25 cellular contexts compared by ENCODE assay signal in genomic region chr1:15414450-15414823, GRCh38. TPM values are rescaled to one million over a fixed set of nuclear protein-coding genes. Genes with fewer than 3 reads are reported as not detected.
A peak's percentile ranks its signal among the peaks of the same experiment; 100 is the strongest.
DNase-seq lines count a peak whose midpoint lies in the region; ATAC-seq and TF ChIP-seq lines count a peak whose summit lies in the region.
"Had no signal": no experiment of that assay in that cellular context is flagged by ENCODE, and none has a peak within 500 bp of the region (broad histone marks: within the 10 kb centered on the region; RNA-seq: fewer than 3 reads in every experiment).

No MANE protein-coding gene starts in this region.

- no peak for ATAC-seq in central memory CD8-positive, alpha-beta T cell (replicated peaks; ENCODE audit: extremely low read depth, poor library complexity, severe bottlenecking)
- ATAC-seq in stimulated activated naive CD8-positive, alpha-beta T cell treated with anti-CD3 and anti-CD28 coated beads, Interleukin-15, amount 100 ng/mL, for 72 hours = no peak
- ATAC-seq in GM21447 (IDR thresholded peaks at IDR 0.05; ENCODE audit: unreplicated experiment) = no peak
- ATAC-seq: activated CD4-positive, CD25-positive, alpha-beta regulatory T cell treated with anti-CD3 and anti-CD28 coated beads, Interleukin-2, amount 50 U/mL, for 24 hours; pancreas; PC-3; stimulated activated naive CD8-positive, alpha-beta T cell treated with anti-CD3 and anti-CD28 coated beads, Interleukin-15, Interleukin-2, amounts not matched to agents 100 U/mL and 50 U/mL, for 24 hours; upper lobe of right lung had no signal

- no peak overlapping the region for H3K27ac ChIP-seq in CD4-positive, alpha-beta memory T cell (ENCODE audit: low read depth, low read length)
- peak overlapping the region; percentile 23 for H3K27ac ChIP-seq in HL-60 (replicated peaks)
- H3K27ac ChIP-seq: SK-N-MC, upper lobe of right lung had no signal

- intact Hi-C loops in CD4-positive, alpha-beta memory T cell (cut with micrococcal nuclease) = no loop called here

- POLR2A ChIA-PET in CD4-positive, alpha-beta memory T cell (lab: Charles Lee; ENCODE audit: partially characterized antibody) = interaction anchor here (1.0 kb wide), 1 partner anchor 18 kb away, joined by 3 read pairs; no protein-coding TSS in a partner anchor

- no peaks in the 10 kb centered on the region for H3K9me3 Mint-ChIP-seq in CD4-positive, alpha-beta memory T cell
- no peaks in the 10 kb centered on the region for H3K9me3 Mint-ChIP-seq in central memory CD8-positive, alpha-beta T cell
- H3K9me3 Mint-ChIP-seq in neural crest cell = no peaks in the 10 kb centered on the region
- no peaks in the 10 kb centered on the region for H3K9me3 Mint-ChIP-seq in stimulated activated naive CD8-positive, alpha-beta T cell treated with anti-CD3 and anti-CD28 coated beads, Interleukin-15, amount 100 ng/mL, for 72 hours

- H3K4me3 ChIP-seq in CD4-positive, alpha-beta memory T cell (ENCODE audit: low read length in 2 of 2) = no peak overlapping the region
- no peak overlapping the region for H3K4me3 ChIP-seq in HL-60 (replicated peaks; ENCODE audit: insufficient read depth, low read length)
- H3K4me3 ChIP-seq: esophagus squamous epithelium, MG63, pancreas, sigmoid colon, SK-N-MC, upper lobe of right lung had no signal

- H3K4me1 ChIP-seq in CD4-positive, alpha-beta memory T cell (ENCODE audit: insufficient read depth, low read length) = peaks cover 79% of the 10 kb centered on the region

- H3K9me3 ChIP-seq in CD4-positive, alpha-beta memory T cell (ENCODE audit: control insufficient read depth in 1 of 2, low read length in 2 of 2) = no peaks in the 10 kb centered on the region
- H3K9me3 ChIP-seq: esophagus squamous epithelium, MG63, pancreas, sigmoid colon, upper lobe of right lung had no signal

- H3K27ac Mint-ChIP-seq in CD4-positive, alpha-beta memory T cell = peak overlapping the region in 6 of 7 donors; percentile 91 to 97 (median 94)
- H3K27ac Mint-ChIP-seq in central memory CD8-positive, alpha-beta T cell (ENCODE audit: low read depth) = peak overlapping the region; percentile 100
- H3K27ac Mint-ChIP-seq in neural crest cell (ENCODE audit: unreplicated experiment) = no peak overlapping the region
- no peak overlapping the region for H3K27ac Mint-ChIP-seq in stimulated activated naive CD8-positive, alpha-beta T cell treated with anti-CD3 and anti-CD28 coated beads, Interleukin-15, amount 100 ng/mL, for 72 hours

- peaks cover 6% of the 10 kb centered on the region for H3K36me3 ChIP-seq in CD4-positive, alpha-beta memory T cell (ENCODE audit: insufficient read depth, low read length)
- H3K36me3 ChIP-seq: pancreas, sigmoid colon, upper lobe of right lung had no signal

- DNase-seq in CD4-positive, alpha-beta memory T cell = no peak
- DNase-seq in HL-60 (ENCODE audit: low read depth in 1 of 2, low spot score in 1 of 2) = no peak
- DNase-seq in central memory CD8-positive, alpha-beta T cell (ENCODE audit: low spot score in 2 of 2) = no peak
- no peak for DNase-seq in neural crest cell (ENCODE audit: low read depth, low spot score)
- no peak for DNase-seq in D341Med (ENCODE audit: low spot score)
- no peak for DNase-seq in stimulated activated naive CD8-positive, alpha-beta T cell treated with anti-CD3 and anti-CD28 coated beads, Interleukin-15, amount 100 ng/mL, for 72 hours
- DNase-seq: activated gamma-delta T cell; anterior cingulate cortex; effector CD4-positive, alpha-beta T cell; esophagus squamous epithelium; HCEC 1CT; MG63; NCI-H774; PC-3; sigmoid colon; stimulated activated CD4-positive, alpha-beta T cell treated with anti-CD3 and anti-CD28 coated beads, Interleukin-1b, Interleukin-23, amount 100 ng/mL, for 48 hours; stimulated activated naive CD8-positive, alpha-beta T cell treated with anti-CD3 and anti-CD28 coated beads, Interleukin-15, Interleukin-2, amounts not matched to agents 100 U/mL and 50 U/mL, for 24 hours; T1000; upper lobe of right lung had no signal

- peak overlapping the region in 2 of 8 donors; percentile 43 to 77 for H3K4me3 Mint-ChIP-seq in CD4-positive, alpha-beta memory T cell
- peak overlapping the region; percentile 97 for H3K4me3 Mint-ChIP-seq in central memory CD8-positive, alpha-beta T cell
- H3K4me3 Mint-ChIP-seq in neural crest cell = peak overlapping the region; percentile 72
- H3K4me3 Mint-ChIP-seq in stimulated activated naive CD8-positive, alpha-beta T cell treated with anti-CD3 and anti-CD28 coated beads, Interleukin-15, amount 100 ng/mL, for 72 hours = no peak overlapping the region

- H3K36me3 Mint-ChIP-seq in CD4-positive, alpha-beta memory T cell = peaks cover 4 to 42% of the 10 kb centered on the region in 2 donors
- H3K36me3 Mint-ChIP-seq in central memory CD8-positive, alpha-beta T cell (ENCODE audit: insufficient read depth) = peaks cover 76% of the 10 kb centered on the region
- peaks cover 6% of the 10 kb centered on the region for H3K36me3 Mint-ChIP-seq in neural crest cell (ENCODE audit: low read depth)

- no peak for TF ChIP-seq CTCF in HL-60 (IDR thresholded peaks at IDR 0.05; ENCODE audit: insufficient read depth, low read length)
- TF ChIP-seq CTCF in neural crest cell (conservative IDR thresholded peaks at IDR 0.05) = no peak

- no peaks in the 10 kb centered on the region for H3K27me3 Mint-ChIP-seq in CD4-positive, alpha-beta memory T cell
- no peaks in the 10 kb centered on the region for H3K27me3 Mint-ChIP-seq in central memory CD8-positive, alpha-beta T cell
- peaks cover 4% of the 10 kb centered on the region for H3K27me3 Mint-ChIP-seq in neural crest cell (ENCODE audit: low read depth)
- peaks cover 1% of the 10 kb centered on the region for H3K27me3 Mint-ChIP-seq in stimulated activated naive CD8-positive, alpha-beta T cell treated with anti-CD3 and anti-CD28 coated beads, Interleukin-15, amount 100 ng/mL, for 72 hours

- peaks cover 45 to 83% (median 63%) of the 10 kb centered on the region in 4 donors for H3K4me1 Mint-ChIP-seq in CD4-positive, alpha-beta memory T cell
- H3K4me1 Mint-ChIP-seq in central memory CD8-positive, alpha-beta T cell = peaks cover 79% of the 10 kb centered on the region
- peaks cover 27% of the 10 kb centered on the region for H3K4me1 Mint-ChIP-seq in neural crest cell
- peaks cover 78% of the 10 kb centered on the region for H3K4me1 Mint-ChIP-seq in stimulated activated naive CD8-positive, alpha-beta T cell treated with anti-CD3 and anti-CD28 coated beads, Interleukin-15, amount 100 ng/mL, for 72 hours

- CTCF ChIA-PET in CD4-positive, alpha-beta memory T cell (lab: Charles Lee; ENCODE audit: partially characterized antibody) = interaction anchor here (1.0 to 1.2 kb wide), 2 partner anchors 10 to 90 kb away, joined by 3 read pairs; no protein-coding TSS in a partner anchor

- no peaks in the 10 kb centered on the region for H3K27me3 ChIP-seq in CD4-positive, alpha-beta memory T cell (ENCODE audit: insufficient read depth, low read length)
- no peaks in the 10 kb centered on the region for H3K27me3 ChIP-seq in HL-60 (ENCODE audit: insufficient read depth, poor library complexity, severe bottlenecking)
- H3K27me3 ChIP-seq: esophagus squamous epithelium, MG63, pancreas, sigmoid colon, upper lobe of right lung had no signal

RNA-seq across cellular contexts. Expression of gene EFHD2, which starts 4.7 kb away (rescaled TPM):
- 10 to 100 TPM; 46.4 to 50.3 TPM for total RNA-seq in CD4-positive, alpha-beta memory T cell
- polyA plus RNA-seq in CD4-positive, alpha-beta memory T cell = 10 to 100 TPM; 58.4 to 66.7 TPM
- 22.4 and 23.0 TPM in 2 replicates for total RNA-seq in neural crest cell

RNA-seq across cellular contexts. Expression of gene CTRC, which starts 23.8 kb away (rescaled TPM):
- total RNA-seq in CD4-positive, alpha-beta memory T cell = under 1 TPM in 1 of 2 experiments, not detected in 1; 0.17 TPM
- polyA plus RNA-seq in CD4-positive, alpha-beta memory T cell = not detected
- total RNA-seq in neural crest cell = 0.40 TPM in 1 of 2 replicates, not detected in the other
- total RNA-seq: esophagus squamous epithelium, lower leg skin, sigmoid colon had no signal

RNA-seq across cellular contexts. Expression of gene CELA2A, which starts 42.1 kb away (rescaled TPM):
- total RNA-seq in CD4-positive, alpha-beta memory T cell = not detected
- polyA plus RNA-seq in CD4-positive, alpha-beta memory T cell = not detected
- total RNA-seq in neural crest cell = not detected in 2 replicates
- total RNA-seq: esophagus squamous epithelium, lower leg skin, myocyte, PC-3, sigmoid colon, upper lobe of right lung had no signal
- polyA plus RNA-seq: sigmoid colon had no signal

Comparison
In these comparisons a context has a peak if more than half of its experiments do, and no peak if none do; other contexts are left out.
1. H3K27ac Mint-ChIP-seq: peak in CD4-positive, alpha-beta memory T cell (6 of 7) and central memory CD8-positive, alpha-beta T cell (single experiment); none in neural crest cell (single experiment) and stimulated activated naive CD8-positive, alpha-beta T cell treated with anti-CD3 and anti-CD28 coated beads, Interleukin-15, amount 100 ng/mL, for 72 hours (0 of 2).
2. H3K4me3 Mint-ChIP-seq: peak in central memory CD8-positive, alpha-beta T cell (single experiment) and neural crest cell (single experiment); none in stimulated activated naive CD8-positive, alpha-beta T cell treated with anti-CD3 and anti-CD28 coated beads, Interleukin-15, amount 100 ng/mL, for 72 hours (0 of 2).